14 cellular contexts compared by ENCODE assay signal in genomic region chr9:33129251-33129885, GRCh38. TPM values are rescaled to one million over a fixed set of nuclear protein-coding genes. Genes with fewer than 3 reads are reported as not detected.
DNase-seq lines count a peak whose midpoint lies in the region; ATAC-seq, FAIRE-seq and TF ChIP-seq lines count a peak whose summit lies in the region.
"Had no signal": no experiment of that assay in that cellular context is flagged by ENCODE, and none has a peak within 500 bp of the region (broad histone marks: within the 10 kb centered on the region; RNA-seq: fewer than 3 reads in every experiment).

No MANE protein-coding gene starts in this region.

- H3K9ac ChIP-seq in astrocyte (ENCODE audit: low read length) (no peak overlapping the region), mucosa of stomach (ENCODE audit: low read length) (peak overlapping the region; percentile 54)

- no peak for DNase-seq in activated naive CD8-positive, alpha-beta T cell treated with anti-CD3 and anti-CD28 coated beads, Interleukin-2, amount 10 ng/mL, durations not matched to agents 7 days and 5 days
- DNase-seq in activated naive CD8-positive, alpha-beta T cell treated with anti-CD3 and anti-CD28 coated beads for 36 hours = no peak
- DNase-seq in astrocyte (ENCODE audit: low read depth) (no peak), transverse colon (peak; percentile 6), globus pallidus (ENCODE audit: low spot score) (no peak), NCI-H1694 treated with DMSO at 0.1 percent for 48 hours (lab: John Stamatoyannopoulos, UW) (no peak)
- DNase-seq: activated CD4-positive, alpha-beta T cell treated with anti-CD3 and anti-CD28 coated beads, Interleukin-2, amount 50 U/mL, for 1 hour; DND-41; NCI-H2081 treated with DMSO at 0.1 percent for 48 hours; NK-92 treated with Interleukin-12 subunit alpha and Interleukin-12 subunit beta, amount 100 ng/mL, for 24 hours had no signal

- H3K27ac Mint-ChIP-seq in activated naive CD8-positive, alpha-beta T cell treated with anti-CD3 and anti-CD28 coated beads, Interleukin-2, amount 10 ng/mL, durations not matched to agents 7 days and 5 days = peak overlapping the region; percentile 22
- H3K27ac Mint-ChIP-seq in activated naive CD8-positive, alpha-beta T cell treated with anti-CD3 and anti-CD28 coated beads for 36 hours = no peak overlapping the region
- peak overlapping the region; percentile 81 for H3K27ac Mint-ChIP-seq in astrocyte (ENCODE audit: unreplicated experiment)

- no peaks in the 10 kb centered on the region for H3K9me3 ChIP-seq in astrocyte (ENCODE audit: insufficient read depth, low read depth, low read length)
- H3K9me3 ChIP-seq in mucosa of stomach (ENCODE audit: control insufficient read depth, low read length) = no peaks in the 10 kb centered on the region
- no peaks in the 10 kb centered on the region for H3K9me3 ChIP-seq in transverse colon

- FAIRE-seq in astrocyte (lab: Jason Lieb, UNC) = no peak
- FAIRE-seq: frontal cortex, K562 had no signal

- H3K4me3 Mint-ChIP-seq in activated naive CD8-positive, alpha-beta T cell treated with anti-CD3 and anti-CD28 coated beads, Interleukin-2, amount 10 ng/mL, durations not matched to agents 7 days and 5 days = no peak overlapping the region
- no peak overlapping the region for H3K4me3 Mint-ChIP-seq in activated naive CD8-positive, alpha-beta T cell treated with anti-CD3 and anti-CD28 coated beads for 36 hours
- peak overlapping the region; percentile 9 for H3K4me3 Mint-ChIP-seq in astrocyte (ENCODE audit: unreplicated experiment)

- no peak for ATAC-seq in activated naive CD8-positive, alpha-beta T cell treated with anti-CD3 and anti-CD28 coated beads, Interleukin-2, amount 10 ng/mL, durations not matched to agents 7 days and 5 days (ENCODE audit: low read depth)
- no peak for ATAC-seq in GM21576 (IDR thresholded peaks at IDR 0.05; ENCODE audit: unreplicated experiment)
- ATAC-seq: K562 had no signal

- peaks cover 26% of the 10 kb centered on the region for H3K4me1 ChIP-seq in astrocyte (ENCODE audit: insufficient read depth, low read length)
- peaks cover 53% of the 10 kb centered on the region for H3K4me1 ChIP-seq in mucosa of stomach (ENCODE audit: control insufficient read depth, insufficient read depth, low read length)
- H3K4me1 ChIP-seq in transverse colon = peaks cover 21 to 59% (median 40%) of the 10 kb centered on the region in 4 donors

- TF ChIP-seq EP300 in transverse colon (IDR thresholded peaks at IDR 0.05; ENCODE audit: low read depth) = no peak

- H3K27ac ChIP-seq in astrocyte (ENCODE audit: low read depth, low read length) = no peak overlapping the region
- H3K27ac ChIP-seq in transverse colon = peak overlapping the region; percentile 77 to 86 (median 79)

- peaks cover 36% of the 10 kb centered on the region for H3K36me3 Mint-ChIP-seq in activated naive CD8-positive, alpha-beta T cell treated with anti-CD3 and anti-CD28 coated beads, Interleukin-2, amount 10 ng/mL, durations not matched to agents 7 days and 5 days
- peaks cover 34% of the 10 kb centered on the region for H3K36me3 Mint-ChIP-seq in activated naive CD8-positive, alpha-beta T cell treated with anti-CD3 and anti-CD28 coated beads for 36 hours
- H3K36me3 Mint-ChIP-seq in astrocyte (ENCODE audit: low read depth, unreplicated experiment) = peaks cover 23% of the 10 kb centered on the region

- H3K4me2 ChIP-seq in astrocyte (ENCODE audit: low read length) = no peak overlapping the region

- H3K36me3 ChIP-seq in astrocyte (ENCODE audit: insufficient read depth, low read length) = no peaks in the 10 kb centered on the region
- peaks cover 3% of the 10 kb centered on the region for H3K36me3 ChIP-seq in mucosa of stomach (ENCODE audit: control insufficient read depth, insufficient read depth, low read length)
- no peaks in the 10 kb centered on the region for H3K36me3 ChIP-seq in transverse colon

- H3K4me3 ChIP-seq in astrocyte (ENCODE audit: insufficient read depth, low read depth, low read length) (no peak overlapping the region), mucosa of stomach (ENCODE audit: low read length) (no peak overlapping the region), transverse colon (no peak overlapping the region)
- H3K4me3 ChIP-seq: K562 had no signal

- in situ Hi-C loops in transverse colon (cut with MboI; ENCODE audit: low pct_ligation_motif_present in 1 of 4, low pct_unique_long_range_greater_than_20kb in 1 of 4, low sequenced_read_pairs in 3 of 4) = no loop called here

- H3K9me3 Mint-ChIP-seq in activated naive CD8-positive, alpha-beta T cell treated with anti-CD3 and anti-CD28 coated beads, Interleukin-2, amount 10 ng/mL, durations not matched to agents 7 days and 5 days = no peaks in the 10 kb centered on the region
- H3K9me3 Mint-ChIP-seq in activated naive CD8-positive, alpha-beta T cell treated with anti-CD3 and anti-CD28 coated beads for 36 hours = no peaks in the 10 kb centered on the region
- no peaks in the 10 kb centered on the region for H3K9me3 Mint-ChIP-seq in astrocyte (ENCODE audit: unreplicated experiment)

- H3K79me2 ChIP-seq in astrocyte (ENCODE audit: insufficient read depth, low read length) = peaks cover 35% of the 10 kb centered on the region

- intact Hi-C loops in transverse colon (cut with DNase I; ENCODE audit: low total_unique reads) = loop anchor here (2.0 kb wide), 1 partner anchor 19 kb away; no protein-coding TSS in a partner anchor

- no peaks in the 10 kb centered on the region for H3K27me3 Mint-ChIP-seq in activated naive CD8-positive, alpha-beta T cell treated with anti-CD3 and anti-CD28 coated beads, Interleukin-2, amount 10 ng/mL, durations not matched to agents 7 days and 5 days
- no peaks in the 10 kb centered on the region for H3K27me3 Mint-ChIP-seq in activated naive CD8-positive, alpha-beta T cell treated with anti-CD3 and anti-CD28 coated beads for 36 hours
- no peaks in the 10 kb centered on the region for H3K27me3 Mint-ChIP-seq in astrocyte (ENCODE audit: low read depth, unreplicated experiment)

- H3K27me3 ChIP-seq in astrocyte (ENCODE audit: insufficient read depth, low read length) = no peaks in the 10 kb centered on the region
- no peaks in the 10 kb centered on the region for H3K27me3 ChIP-seq in mucosa of stomach (ENCODE audit: control insufficient read depth, insufficient read depth, low read length)
- no peaks in the 10 kb centered on the region for H3K27me3 ChIP-seq in transverse colon

- TF ChIP-seq POLR2A in transverse colon (IDR thresholded peaks at IDR 0.05) = no peak

- H2AFZ ChIP-seq in astrocyte (ENCODE audit: low read depth, low read length) = no peak overlapping the region

- no peak for TF ChIP-seq CTCF in astrocyte (IDR thresholded peaks at IDR 0.05; ENCODE audit: insufficient read depth, low read depth, low read length)
- no peak for TF ChIP-seq CTCF in transverse colon (IDR thresholded peaks at IDR 0.05)

- POLR2A ChIA-PET in activated naive CD8-positive, alpha-beta T cell treated with anti-CD3 and anti-CD28 coated beads, Interleukin-2, amount 10 ng/mL, durations not matched to agents 7 days and 5 days (lab: Charles Lee) = no interaction called here

- peaks cover 75% of the 10 kb centered on the region for H4K20me1 ChIP-seq in astrocyte (ENCODE audit: insufficient read depth, low read length)

- H3K4me1 Mint-ChIP-seq in activated naive CD8-positive, alpha-beta T cell treated with anti-CD3 and anti-CD28 coated beads, Interleukin-2, amount 10 ng/mL, durations not matched to agents 7 days and 5 days = peaks cover 14% of the 10 kb centered on the region
- H3K4me1 Mint-ChIP-seq in activated naive CD8-positive, alpha-beta T cell treated with anti-CD3 and anti-CD28 coated beads for 36 hours = peaks cover 27% of the 10 kb centered on the region
- H3K4me1 Mint-ChIP-seq in astrocyte (ENCODE audit: low read depth, unreplicated experiment) = peaks cover 50% of the 10 kb centered on the region

- 73 to 88% methylated on average over 2 to 5 of the region's 5 CpGs for WGBS in transverse colon (ENCODE audit: low coverage in 1 of 2), 2 donors

RNA-seq across cellular contexts. Expression of gene B4GALT1, which starts 37.8 kb away (rescaled TPM):
- total RNA-seq in activated naive CD8-positive, alpha-beta T cell treated with anti-CD3 and anti-CD28 coated beads, Interleukin-2, amount 10 ng/mL, durations not matched to agents 7 days and 5 days = 10 to 100 TPM; 34.6 to 35.7 TPM
- 10 to 100 TPM; 33.5 to 35.0 TPM for total RNA-seq in activated naive CD8-positive, alpha-beta T cell treated with anti-CD3 and anti-CD28 coated beads for 36 hours
- 93.1 and 103 TPM in 2 replicates for total RNA-seq in astrocyte
- total RNA-seq in transverse colon = 100 to 1,000 TPM in 2 of 4 donors, 10 to 100 TPM in 2; 23.7 to 126 (median 93.7) TPM

RNA-seq across cellular contexts. Expression of gene SMU1, which starts 52.9 kb away (rescaled TPM):
- total RNA-seq in activated naive CD8-positive, alpha-beta T cell treated with anti-CD3 and anti-CD28 coated beads, Interleukin-2, amount 10 ng/mL, durations not matched to agents 7 days and 5 days = 10 to 100 TPM; 22.2 to 22.9 TPM
- 10 to 100 TPM; 27.0 to 28.9 TPM for total RNA-seq in activated naive CD8-positive, alpha-beta T cell treated with anti-CD3 and anti-CD28 coated beads for 36 hours
- total RNA-seq in astrocyte (21.5 and 22.9 TPM in 2 replicates), transverse colon (10 to 100 TPM in 2 of 4 donors, 1 to 10 TPM in 2; 7.2 to 14.6 (median 10.4) TPM)
